Comparison of ENCODE assay signal across 8 cellular contexts in the genomic region with DNA sequence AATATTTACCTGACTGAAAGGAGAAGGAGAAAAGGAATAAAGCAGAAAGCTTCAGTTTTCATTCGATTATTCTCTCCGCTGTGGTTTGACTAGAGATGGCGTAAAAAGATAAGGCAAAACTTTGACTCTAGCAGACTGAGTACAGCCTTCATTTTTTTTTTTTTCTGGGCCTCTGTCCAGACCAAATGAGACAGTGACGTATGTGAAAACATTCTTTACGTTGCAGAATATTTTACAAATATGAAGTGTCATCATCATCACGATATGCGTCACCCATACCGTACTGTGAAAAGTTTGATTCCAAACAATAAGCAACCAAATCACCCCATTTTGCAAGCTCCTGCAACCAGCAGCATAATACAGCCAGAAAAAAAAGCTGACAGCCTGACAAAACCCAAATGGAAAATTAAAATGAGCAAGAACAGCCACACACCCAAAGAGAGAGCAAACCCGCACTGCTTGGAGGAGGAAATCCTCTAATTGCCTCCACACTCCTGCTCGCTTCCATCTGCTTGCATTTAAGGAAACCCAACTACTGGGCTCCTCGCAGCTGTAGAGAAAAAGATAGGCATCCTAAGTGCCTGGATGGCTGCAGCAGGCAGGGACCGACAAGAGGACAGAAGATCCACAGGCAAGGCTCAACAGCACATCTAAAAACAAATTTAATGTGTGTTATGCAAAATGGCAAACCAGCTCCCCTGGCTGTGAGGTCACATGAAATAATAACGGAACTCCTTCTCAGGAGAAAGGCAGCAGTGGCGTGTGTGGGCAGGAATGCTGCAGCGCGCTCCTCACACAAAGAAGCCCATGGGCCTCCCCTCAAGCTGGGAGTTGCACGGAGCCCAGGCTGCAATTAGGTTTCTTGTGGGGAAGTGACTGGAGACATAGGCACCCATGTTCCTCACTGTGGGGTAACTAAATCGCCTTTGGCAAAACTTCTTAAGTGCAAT.
DNase-seq lines count a peak whose midpoint lies in the region; ATAC-seq, FAIRE-seq and TF ChIP-seq lines count a peak whose summit lies in the region.

No MANE protein-coding gene starts in this region.

- FAIRE-seq in urothelium cell line (lab: Jason Lieb, UNC), result no peak

- H3K36me3 ChIP-seq in DND-41 (ENCODE audit: insufficient read depth, low read length) (peaks cover 22% of the 10 kb centered on the region), sigmoid colon (no peaks in the 10 kb centered on the region)

- peak overlapping the region; percentile 77 for H3K4me3 Mint-ChIP-seq in activated CD8-positive, alpha-beta T cell treated with anti-CD3 and anti-CD28 coated beads for 36 hours

- H3K79me2 ChIP-seq in DND-41 (ENCODE audit: insufficient read depth, low read length), result peaks cover 67% of the 10 kb centered on the region

- H3K4me3 ChIP-seq in DND-41 (ENCODE audit: low read depth in 1 of 2, low read length in 2 of 2) (no peak overlapping the region), fibroblast of mammary gland (ENCODE audit: control insufficient read depth, low read depth, low read length) (no peak overlapping the region), sigmoid colon (peak overlapping the region; percentile 6 to 39 (median 29))

- peaks cover 45% of the 10 kb centered on the region for H3K4me1 ChIP-seq in DND-41 (ENCODE audit: insufficient read depth, low read length)
- peaks cover 0 to 55% (median 51%) of the 10 kb centered on the region in 4 donors for H3K4me1 ChIP-seq in sigmoid colon

- TF ChIP-seq POLR2A in sigmoid colon (IDR thresholded peaks at IDR 0.05), result no peak

- no peaks in the 10 kb centered on the region for H3K27me3 ChIP-seq in DND-41 (ENCODE audit: insufficient read depth, low read length, poor library complexity)
- no peaks in the 10 kb centered on the region for H3K27me3 ChIP-seq in sigmoid colon

- H3K9ac ChIP-seq in DND-41 (ENCODE audit: low read depth, low read length), result no peak overlapping the region

- peak overlapping the region; percentile 63 for H3K27ac ChIP-seq in DND-41 (ENCODE audit: low read length)
- peak overlapping the region; percentile 53 to 90 (median 80) for H3K27ac ChIP-seq in sigmoid colon

- H2AFZ ChIP-seq in DND-41 (ENCODE audit: low read depth, low read length), result no peak overlapping the region

- H3K27me3 Mint-ChIP-seq in activated CD8-positive, alpha-beta T cell treated with anti-CD3 and anti-CD28 coated beads for 36 hours, result no peaks in the 10 kb centered on the region

- peak overlapping the region; percentile 99 for H3K27ac Mint-ChIP-seq in activated CD8-positive, alpha-beta T cell treated with anti-CD3 and anti-CD28 coated beads for 36 hours

- WGBS in sigmoid colon, 2 donors, result 57 to 82% methylated on average over 18 of the region's 18 CpGs

- TF ChIP-seq EP300 in sigmoid colon (IDR thresholded peaks at IDR 0.05), result peak in 2 of 4 donors; percentile 58 to 74

- DNase-seq in DND-41, result no peak
- DNase-seq in activated CD8-positive, alpha-beta T cell treated with anti-CD3 and anti-CD28 coated beads for 36 hours, result peak; percentile 64
- peak; percentile 94 for DNase-seq in fibroblast of mammary gland (ENCODE audit: low read depth)
- DNase-seq in sigmoid colon, result peak; percentile 76
- DNase-seq in urothelium cell line (ENCODE audit: low spot score), result no peak
- DNase-seq in RPMI8226, result no peak
- no peak for DNase-seq in NCI-H1694 (lab: John Stamatoyannopoulos, UW)

- peaks cover 79% of the 10 kb centered on the region for H3K36me3 Mint-ChIP-seq in activated CD8-positive, alpha-beta T cell treated with anti-CD3 and anti-CD28 coated beads for 36 hours (ENCODE audit: low read depth)

- POLR2A ChIA-PET in activated CD8-positive, alpha-beta T cell treated with anti-CD3 and anti-CD28 coated beads for 36 hours (lab: Charles Lee), result interaction anchor here (0.6 to 4.5 kb wide), 31 partner anchors 7 to 1578 kb away, joined by 3 to 35 read pairs (median 4); no protein-coding TSS in a partner anchor

- CTCF ChIA-PET in activated CD8-positive, alpha-beta T cell treated with anti-CD3 and anti-CD28 coated beads for 36 hours (lab: Charles Lee), result interaction anchor here (0.7 to 1.5 kb wide), 7 partner anchors 8 to 214 kb away, joined by 3 to 5 read pairs (median 3); a partner anchor contains a TSS

- no peaks in the 10 kb centered on the region for H3K9me3 ChIP-seq in DND-41 (ENCODE audit: insufficient read depth, low read length, severe bottlenecking)
- H3K9me3 ChIP-seq in sigmoid colon, result no peaks in the 10 kb centered on the region

- ATAC-seq in DND-41 (ENCODE audit: insufficient read depth, low read depth), result peak; percentile 62
- ATAC-seq in activated CD8-positive, alpha-beta T cell treated with anti-CD3 and anti-CD28 coated beads for 36 hours, result peak; percentile 48
- ATAC-seq in HG03442 (IDR thresholded peaks at IDR 0.05; ENCODE audit: unreplicated experiment), result no peak

- TF ChIP-seq CTCF in DND-41 (IDR thresholded peaks at IDR 0.05; ENCODE audit: borderline replicate concordance, extremely low read depth, low read length, poor library complexity, severe bottlenecking) (no peak), fibroblast of mammary gland (conservative IDR thresholded peaks at IDR 0.05; ENCODE audit: control insufficient read depth, insufficient read depth, low read depth, low read length) (no peak), sigmoid colon (IDR thresholded peaks at IDR 0.05) (no peak)
- TF ChIP-seq CTCF in activated CD8-positive, alpha-beta T cell treated with anti-CD3 and anti-CD28 coated beads for 36 hours (IDR thresholded peaks at IDR 0.05), result no peak

- intact Hi-C loops in activated CD8-positive, alpha-beta T cell treated with anti-CD3 and anti-CD28 coated beads for 36 hours (cut with micrococcal nuclease), result loop anchor here (2.0 to 5.0 kb wide), 4 partner anchors 45 to 282 kb away; a partner anchor contains a TSS
- intact Hi-C loops in sigmoid colon (cut with DNase I), result loop anchor here (5.0 kb wide), 3 partner anchors 48 to 237 kb away; a partner anchor contains a TSS

- H3K9me3 Mint-ChIP-seq in activated CD8-positive, alpha-beta T cell treated with anti-CD3 and anti-CD28 coated beads for 36 hours, result no peaks in the 10 kb centered on the region

- H3K4me1 Mint-ChIP-seq in activated CD8-positive, alpha-beta T cell treated with anti-CD3 and anti-CD28 coated beads for 36 hours (ENCODE audit: low read depth), result peaks cover 86% of the 10 kb centered on the region

- no peak overlapping the region for H3K4me2 ChIP-seq in DND-41 (ENCODE audit: insufficient read depth, low read length)

- H4K20me1 ChIP-seq in DND-41 (ENCODE audit: insufficient read depth, low read length), result peaks cover 28% of the 10 kb centered on the region

Comparison
In these comparisons a context has a peak if more than half of its experiments do, and no peak if none do; other contexts are left out.
1. DNase-seq: peak in activated CD8-positive, alpha-beta T cell treated with anti-CD3 and anti-CD28 coated beads for 36 hours (single experiment), fibroblast of mammary gland (single experiment) and sigmoid colon (single experiment); none in DND-41 (single experiment), urothelium cell line (single experiment), RPMI8226 (single experiment) and NCI-H1694 (single experiment).
2. H3K4me3 ChIP-seq: peak in sigmoid colon (4 of 4); none in DND-41 (0 of 2) and fibroblast of mammary gland (single experiment).